Comparison of ENCODE assay signal across 15 cellular contexts in the genomic region with DNA sequence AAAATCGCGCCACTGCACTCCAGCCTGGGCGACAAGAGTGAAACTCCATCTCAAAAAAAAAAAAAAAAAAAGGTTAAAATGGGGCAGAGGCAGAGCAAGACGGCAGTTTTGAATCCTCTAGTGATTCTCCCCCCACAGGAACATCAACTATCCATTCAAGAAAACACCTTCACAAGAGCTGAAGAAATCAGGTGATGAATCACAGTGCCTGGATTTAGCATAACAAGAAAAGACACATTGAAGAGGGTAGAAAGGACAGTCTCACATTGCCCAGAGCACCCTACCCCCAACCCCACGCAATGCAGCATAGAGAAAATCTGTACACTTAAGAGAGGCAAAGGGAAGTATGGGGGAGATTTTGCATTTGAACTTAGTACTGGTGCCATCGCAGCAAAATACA. TPM values are rescaled to one million over a fixed set of nuclear protein-coding genes. Genes with fewer than 3 reads are reported as not detected.
A peak's percentile ranks its signal among the peaks of the same experiment; 100 is the strongest.
DNase-seq lines count a peak whose midpoint lies in the region; ATAC-seq, FAIRE-seq and TF ChIP-seq lines count a peak whose summit lies in the region.
"Had no signal": no experiment of that assay in that cellular context is flagged by ENCODE, and none has a peak within 500 bp of the region (broad histone marks: within the 10 kb centered on the region; RNA-seq: fewer than 3 reads in every experiment).

No MANE protein-coding gene starts in this region.

- no peaks in the 10 kb centered on the region for H3K79me1 ChIP-seq in H1 (ENCODE audit: low read depth, low read length)

- H3K36me3 ChIP-seq in GM23338 (ENCODE audit: insufficient read depth) = no peaks in the 10 kb centered on the region
- no peaks in the 10 kb centered on the region for H3K36me3 ChIP-seq in HUES64 (ENCODE audit: insufficient read depth, low read length)
- H3K36me3 ChIP-seq in H1 (ENCODE audit: control insufficient read depth in 2 of 4, insufficient read depth in 4 of 4, low read length in 3 of 4) = no peaks in the 10 kb centered on the region
- H3K36me3 ChIP-seq in iPS-20b (ENCODE audit: insufficient read depth, low read depth, low read length) = no peaks in the 10 kb centered on the region
- H3K36me3 ChIP-seq: BLaER1 had no signal

- H3K4me1 Mint-ChIP-seq in GM23338 = peaks cover 10% of the 10 kb centered on the region
- H3K4me1 Mint-ChIP-seq: CD8-positive, alpha-beta memory T cell had no signal

- WGBS in HUES64 = 61% methylated on average over 4 of the region's 6 CpGs
- WGBS in H1 (ENCODE audit: extremely low coverage in 1 of 2, insufficient coverage in 1 of 2, insufficient read length in 1 of 2, insufficient replicate concordance in 2 of 2, low coverage in 1 of 2, low lambda C conversion rate in 2 of 2, missing lambda C conversion rate in 1 of 2), 2 experiments = 74% methylated on average over 5 of the region's 6 CpGs; no CpG with 5 or more reads in 1 of the 2 experiments

- H2AK5ac ChIP-seq in H1 (ENCODE audit: low read depth, low read length) = no peak overlapping the region

- peak overlapping the region; percentile 69 for H4K91ac ChIP-seq in H1 (replicated peaks; ENCODE audit: insufficient read length, low read length)

- no peaks in the 10 kb centered on the region for H3K9me2 ChIP-seq in GM23338 (ENCODE audit: insufficient read depth)

- FAIRE-seq in H1 (lab: Jason Lieb, UNC) = no peak

- POLR2A ChIA-PET in H1 (lab: Charles Lee; ENCODE audit: partially characterized antibody) = no interaction called here

- CTCF ChIA-PET in H1 (lab: Charles Lee; ENCODE audit: partially characterized antibody) = interaction anchor here (0.6 to 7.4 kb wide), 20 partner anchors 9 to 599 kb away, joined by 3 to 96 read pairs (median 4); a partner anchor contains a TSS

- peak overlapping the region; percentile 27 for H3K4ac ChIP-seq in H1 (replicated peaks; ENCODE audit: insufficient read length, low read depth, low read length)

- H3K27ac Mint-ChIP-seq in GM23338 = no peak overlapping the region

- H3K9ac ChIP-seq in HUES64 (ENCODE audit: low read depth, low read length) = 0 out of 2 replicates have a peak overlapping the region, but pooled peaks have one; percentile 35
- no peak overlapping the region for H3K9ac ChIP-seq in H1 (replicated peaks in 1 of 4; ENCODE audit: extremely low read depth in 1 of 4, low read depth in 3 of 4, low read length in 3 of 4)
- H3K9ac ChIP-seq in iPS-20b (ENCODE audit: low read depth, low read length) = peak overlapping the region; percentile 37; the same call in 1 of the 2 replicates
- H3K9ac ChIP-seq: BLaER1 had no signal

- H3K27me3 ChIP-seq in GM23338 (ENCODE audit: insufficient read depth) (no peaks in the 10 kb centered on the region), HUES64 (ENCODE audit: insufficient read depth, low read length) (no peaks in the 10 kb centered on the region), H1 (replicated peaks in 1 of 4; ENCODE audit: control insufficient read depth in 3 of 4, extremely low read depth in 1 of 4, insufficient read depth in 3 of 4, low read length in 3 of 4) (no peaks in the 10 kb centered on the region), iPS-20b (ENCODE audit: insufficient read depth, low read length) (no peaks in the 10 kb centered on the region)
- H3K27me3 ChIP-seq: BLaER1 had no signal

- H3K14ac ChIP-seq in H1 (ENCODE audit: insufficient read length) = no peak overlapping the region

- no peak overlapping the region for H3K4me3 ChIP-seq in GM23338
- no peak overlapping the region for H3K4me3 ChIP-seq in HUES64 (ENCODE audit: low read length)
- H3K4me3 ChIP-seq in H1 (ENCODE audit: extremely low read depth in 1 of 4, insufficient read depth in 2 of 4, low read depth in 3 of 4, low read length in 4 of 4) = no peak overlapping the region
- H3K4me3 ChIP-seq in iPS-20b (ENCODE audit: low read length) = no peak overlapping the region
- H3K4me3 ChIP-seq: BLaER1 had no signal

- no peak for TF ChIP-seq EP300 in H1 (IDR thresholded peaks at IDR 0.05; ENCODE audit: borderline replicate concordance in 1 of 2, low read depth in 2 of 2, low read length in 2 of 2)

- H3K56ac ChIP-seq in H1 (replicated peaks; ENCODE audit: insufficient read length, low read depth, low read length) = no peak overlapping the region

- peak overlapping the region; percentile 98; the same call in 1 of the 2 replicates for H2BK20ac ChIP-seq in H1 (ENCODE audit: low read length)

- peaks cover 13% of the 10 kb centered on the region for H3K4me1 ChIP-seq in GM23338 (ENCODE audit: insufficient read depth)
- peaks cover 9% of the 10 kb centered on the region for H3K4me1 ChIP-seq in HUES64 (ENCODE audit: insufficient read depth, low read length)
- H3K4me1 ChIP-seq in H1 (replicated peaks in 1 of 4; ENCODE audit: control insufficient read depth in 3 of 4, insufficient read depth in 4 of 4, low read length in 3 of 4) = peaks cover 3 to 9% (median 4%) of the 10 kb centered on the region in 4 experiments; a peak in 6 of 7 replicates
- H3K4me1 ChIP-seq in iPS-20b (ENCODE audit: insufficient read depth, low read length) = peaks cover 9% of the 10 kb centered on the region; the same call in 1 of the 2 replicates
- H3K4me1 ChIP-seq: BLaER1, Caco-2 had no signal

- TF ChIP-seq RAD21 in H1 (IDR thresholded peaks at IDR 0.05 in 1 of 2, conservative IDR thresholded peaks at IDR 0.05 in 1 of 2; ENCODE audit: low read depth in 2 of 2, low read length in 2 of 2) = no peak

- H2BK5ac ChIP-seq in H1 (ENCODE audit: low read depth, low read length) = peak overlapping the region; percentile 92; the same call in 1 of the 2 replicates

- H2BK120ac ChIP-seq in H1 (replicated peaks; ENCODE audit: low read depth, low read length) = peak overlapping the region; percentile 94

- no peaks in the 10 kb centered on the region for H3F3A ChIP-seq in GM23338 (replicated peaks; ENCODE audit: low read depth)

- H3K4me3 Mint-ChIP-seq in GM23338 = 0 out of 3 replicates have a peak overlapping the region, but pooled peaks have one; percentile 21
- H3K4me3 Mint-ChIP-seq: CD8-positive, alpha-beta memory T cell had no signal

- no peak overlapping the region for H3K23ac ChIP-seq in H1 (ENCODE audit: insufficient read length)

- H4K8ac ChIP-seq in H1 (ENCODE audit: extremely low read depth, insufficient read depth, low read length) = no peak overlapping the region

- peaks cover 7% of the 10 kb centered on the region for H3K27me3 Mint-ChIP-seq in GM23338 (ENCODE audit: insufficient read depth, low read depth, poor library complexity)
- H3K27me3 Mint-ChIP-seq: CD8-positive, alpha-beta memory T cell had no signal

- TF ChIP-seq POLR2A in H1 (IDR thresholded peaks at IDR 0.05; ENCODE audit: control extremely low read depth in 1 of 2, low read depth in 2 of 2, low read length in 2 of 2) = no peak

- peaks cover 8% of the 10 kb centered on the region; the same call in 2 of the 3 replicates for H3K36me3 Mint-ChIP-seq in GM23338 (ENCODE audit: low read depth)

- H3K4me2 ChIP-seq in GM23338 = peak overlapping the region; percentile 45; the same call in 1 of the 2 replicates
- 0 out of 4 replicates have a peak overlapping the region, but pooled peaks of 1 of the 2 experiments have one; percentile 13 for H3K4me2 ChIP-seq in H1 (ENCODE audit: insufficient read depth in 1 of 2, low read depth in 2 of 2, low read length in 2 of 2)
- H3K4me2 ChIP-seq: BLaER1 had no signal

- DNase-seq in GM23338 (ENCODE audit: low spot score) (peak; percentile 17), H1 (ENCODE audit: low read depth in 1 of 2, low spot score in 2 of 2) (no peak), GOT3 (lab: John Stamatoyannopoulos, UW) (no peak), DMS79 (lab: John Stamatoyannopoulos, UW) (no peak), NCI-H1092 (lab: John Stamatoyannopoulos, UW) (no peak)
- DNase-seq: 8988T; AML-193; Caco-2; CD8-positive, alpha-beta memory T cell; DMS53; H7 had no signal

- H2AFZ ChIP-seq in GM23338 (peak overlapping the region; percentile 83), H1 (ENCODE audit: low read length) (peak overlapping the region; percentile 30; the same call in 1 of the 2 replicates)

- TF ChIP-seq CTCF in GM23338 (conservative IDR thresholded peaks at IDR 0.05; ENCODE audit: low read depth in 2 of 2) (no peak), H1 (IDR thresholded peaks at IDR 0.05; ENCODE audit: control extremely low read depth in 1 of 3, insufficient read depth in 1 of 3, low read depth in 1 of 3, low read length in 3 of 3) (no peak)

- H4K5ac ChIP-seq in H1 (ENCODE audit: insufficient read length, low read depth, low read length) = no peak overlapping the region

- H3K23me2 ChIP-seq in H1 (ENCODE audit: low read depth, low read length) = no peaks in the 10 kb centered on the region

- peak overlapping the region; percentile 44; the same call in 1 of the 2 replicates for H2BK12ac ChIP-seq in H1 (ENCODE audit: low read depth, low read length)

- peaks cover 11% of the 10 kb centered on the region; the same call in 2 of the 3 replicates for H3K9me3 Mint-ChIP-seq in GM23338
- H3K9me3 Mint-ChIP-seq: CD8-positive, alpha-beta memory T cell had no signal

- H2BK15ac ChIP-seq in H1 (ENCODE audit: low read length) = peak overlapping the region; percentile 32; the same call in 1 of the 2 replicates

- no peaks in the 10 kb centered on the region for H4K20me1 ChIP-seq in GM23338 (replicated peaks; ENCODE audit: insufficient read depth)
- no peaks in the 10 kb centered on the region for H4K20me1 ChIP-seq in H1 (replicated peaks in 1 of 2; ENCODE audit: control insufficient read depth in 1 of 2, insufficient read depth in 2 of 2, low read length in 2 of 2)
- H4K20me1 ChIP-seq: BLaER1 had no signal

- H3K18ac ChIP-seq in H1 (ENCODE audit: extremely low read depth, low read length) = peak overlapping the region; percentile 84

- H3K9me3 ChIP-seq in HUES64 (ENCODE audit: insufficient read depth, low read depth, low read length) (no peaks in the 10 kb centered on the region), H1 (ENCODE audit: insufficient read depth in 2 of 2, low read depth in 1 of 2, low read length in 1 of 2) (no peaks in the 10 kb centered on the region), iPS-20b (ENCODE audit: insufficient read depth, low read depth, low read length) (no peaks in the 10 kb centered on the region)

- no peak overlapping the region for H3K27ac ChIP-seq in GM23338 (ENCODE audit: low read depth)
- 0 out of 2 replicates have a peak overlapping the region, but pooled peaks have one; percentile 45 for H3K27ac ChIP-seq in HUES64 (ENCODE audit: low read depth, low read length)
- no peak overlapping the region for H3K27ac ChIP-seq in H1 (ENCODE audit: low read depth, low read length)
- no peak overlapping the region for H3K27ac ChIP-seq in iPS-20b (ENCODE audit: low read length)
- H3K27ac ChIP-seq: BLaER1 had no signal

- H3K79me2 ChIP-seq in GM23338 (replicated peaks; ENCODE audit: insufficient read depth) (no peaks in the 10 kb centered on the region), H1 (ENCODE audit: control insufficient read depth in 1 of 2, insufficient read depth in 2 of 2, low read length in 2 of 2) (no peaks in the 10 kb centered on the region)

- peak; percentile 36 for ATAC-seq in GM23338

RNA-seq across cellular contexts. Expression of a gene that starts 28.8 kb away (rescaled TPM):
- 0.62 and 2.2 TPM in 2 replicates for total RNA-seq in GM23338 (2014; rRNA removed; shearing (Covaris generic))
- polyA plus RNA-seq in GM23338 (2016; fragmentation: Nextera tagmentation; extraction: Ambion mirVana) (0.58 and 0.66 TPM in 2 replicates), H1 (2011; rRNA removed) (1.5 and 2.3 TPM in 2 replicates)
- 2.8 TPM for polyA plus RNA-seq in HUES64 (2013, experiment 1 of 2)
- 2.9 TPM for polyA plus RNA-seq in HUES64 (2013, experiment 2 of 2)
- total RNA-seq in H1 (2021; fragmentation: NEBNext Ultra II Directional; extraction: Animal tissue kit (Norgen Biotek cat#: 25700)) = 0.89 and 2.4 TPM in 2 replicates
- 1.0 TPM for polyA plus RNA-seq in H1 (2011; cell fraction: cytosol; rRNA removed)
- 2.4 TPM for polyA plus RNA-seq in H1 (2011; cell fraction: nucleus; rRNA removed)
- 0.93 to 1.1 TPM (median 1.0 TPM) in 4 replicates for polyA plus RNA-seq in H1 (2012, experiment 1 of 2)
- polyA plus RNA-seq in H1 (2012, experiment 2 of 2) = 0.37 TPM
- polyA plus RNA-seq in H1 (2013, experiment 1 of 2) = 1.2 TPM
- 2.0 TPM for polyA plus RNA-seq in H1 (2013, experiment 2 of 2)
- polyA minus RNA-seq in H1 (2011; rRNA and poly(A)+ RNA removed) = 1.4 and 2.0 TPM in 2 replicates
- 1.0 TPM for polyA minus RNA-seq in H1 (2011; cell fraction: cytosol; rRNA and poly(A)+ RNA removed)
- 1.9 TPM for polyA minus RNA-seq in H1 (2011; cell fraction: nucleus; rRNA and poly(A)+ RNA removed)

RNA-seq across cellular contexts. Expression of a gene that starts 42.1 kb away (rescaled TPM):
- 0.23 and 0.24 TPM in 2 replicates for total RNA-seq in GM23338 (2014; rRNA removed; shearing (Covaris generic))
- polyA plus RNA-seq in GM23338 (2016; fragmentation: Nextera tagmentation; extraction: Ambion mirVana) (not detected in 2 replicates), H1 (2011; rRNA removed) (0.02 TPM in 1 of 2 replicates, not detected in the other)
- polyA plus RNA-seq in HUES64 (2013, experiment 1 of 2) = not detected
- not detected for polyA plus RNA-seq in HUES64 (2013, experiment 2 of 2)
- not detected in 2 replicates for total RNA-seq in H1 (2021; fragmentation: NEBNext Ultra II Directional; extraction: Animal tissue kit (Norgen Biotek cat#: 25700))
- 0.03 TPM for polyA plus RNA-seq in H1 (2011; cell fraction: cytosol; rRNA removed)
- not detected for polyA plus RNA-seq in H1 (2011; cell fraction: nucleus; rRNA removed)
- polyA plus RNA-seq in H1 (2012, experiment 1 of 2) = not detected in 4 replicates
- polyA plus RNA-seq in H1 (2012, experiment 2 of 2) = not detected
- polyA plus RNA-seq in H1 (2013, experiment 1 of 2) = 0.02 TPM
- polyA plus RNA-seq in H1 (2013, experiment 2 of 2) = not detected
- 0.05 TPM in 1 of 2 replicates, not detected in the other for polyA minus RNA-seq in H1 (2011; rRNA and poly(A)+ RNA removed)
- not detected for polyA minus RNA-seq in H1 (2011; cell fraction: cytosol; rRNA and poly(A)+ RNA removed)
- polyA minus RNA-seq in H1 (2011; cell fraction: nucleus; rRNA and poly(A)+ RNA removed) = 0.20 TPM
- total RNA-seq: H7, HT-29 had no signal

Comparison
In these comparisons a context has a peak if more than half of its experiments do, and no peak if none do; other contexts are left out.
1. H3K9ac ChIP-seq: peak in HUES64 (single experiment) and iPS-20b (single experiment); none in H1 (0 of 4).